11 cellular contexts compared by ENCODE assay signal in genomic region chr11:69010361-69010891, GRCh38. TPM values are rescaled to one million over a fixed set of nuclear protein-coding genes. Genes with fewer than 3 reads are reported as not detected.
DNase-seq lines count a peak whose midpoint lies in the region; ATAC-seq, FAIRE-seq and TF ChIP-seq lines count a peak whose summit lies in the region.
"Had no signal": no experiment of that assay in that cellular context is flagged by ENCODE, and none has a peak within 500 bp of the region (broad histone marks: within the 10 kb centered on the region; RNA-seq: fewer than 3 reads in every experiment).

No MANE protein-coding gene starts in this region.

- H3K27me3 Mint-ChIP-seq in H9 (ENCODE audit: low read depth), result peaks cover 7% of the 10 kb centered on the region
- peaks cover 18 to 69% of the 10 kb centered on the region in 2 donors for H3K27me3 Mint-ChIP-seq in effector memory CD8-positive, alpha-beta T cell

- peaks cover 0 to 1% (median 0%) of the 10 kb centered on the region in 3 experiments; a peak in 3 of 7 replicates for H3K36me3 Mint-ChIP-seq in H9 (ENCODE audit: insufficient read depth in 1 of 3, low read depth in 3 of 3)
- H3K36me3 Mint-ChIP-seq in effector memory CD8-positive, alpha-beta T cell (ENCODE audit: insufficient read depth), result no peaks in the 10 kb centered on the region
- H3K36me3 Mint-ChIP-seq: brain, mesothelial cell of epicardium had no signal

- H3K14ac ChIP-seq in H9 (ENCODE audit: insufficient read depth, low read length), result peak overlapping the region; percentile 67

- no peak for DNase-seq in H9
- no peak for DNase-seq in astrocyte of the cerebellum (ENCODE audit: low read depth)
- DNase-seq in NCI-H524 treated with DMSO at 0.1 percent for 48 hours (lab: John Stamatoyannopoulos, UW), result no peak
- DNase-seq in small intestine, result no peak
- no peak for DNase-seq in effector memory CD8-positive, alpha-beta T cell
- DNase-seq: NCI-H82 had no signal

- H3K56ac ChIP-seq in H9 (ENCODE audit: insufficient read length, low read depth, low read length), result no peak overlapping the region

- ATAC-seq in effector memory CD8-positive, alpha-beta T cell (replicated peaks), result no peak
- no peak for ATAC-seq in GM21381 (IDR thresholded peaks at IDR 0.05; ENCODE audit: unreplicated experiment)

- H3K4ac ChIP-seq in H9 (ENCODE audit: low read depth, low read length), result no peak overlapping the region

- H3K4me1 Mint-ChIP-seq in H9, result peaks cover 39 to 41% of the 10 kb centered on the region in 2 experiments
- peaks cover 0 to 5% of the 10 kb centered on the region in 2 donors for H3K4me1 Mint-ChIP-seq in effector memory CD8-positive, alpha-beta T cell (ENCODE audit: low read depth in 2 of 2)

- no peak overlapping the region for H2BK15ac ChIP-seq in H9 (ENCODE audit: low read depth, low read length)

- H3K27ac Mint-ChIP-seq in H9, result no peak overlapping the region
- no peak overlapping the region for H3K27ac Mint-ChIP-seq in effector memory CD8-positive, alpha-beta T cell
- H3K27ac Mint-ChIP-seq: mesothelial cell of epicardium had no signal

- H2BK20ac ChIP-seq in H9 (ENCODE audit: low read depth, low read length, poor library complexity, severe bottlenecking), result no peak overlapping the region

- no peak overlapping the region for H4K5ac ChIP-seq in H9 (ENCODE audit: insufficient read length, low read depth, low read length)

- WGBS in H9 (ENCODE audit: extremely low coverage, insufficient read length, low lambda C conversion rate), result no CpG with 5 or more reads among the region's 9 CpGs
- 46 to 56% (median 52%) methylated on average over 8 to 9 of the region's 9 CpGs for WGBS in small intestine, 3 donors

- peak overlapping the region; percentile 53 for H3K4me3 ChIP-seq in astrocyte of the cerebellum (ENCODE audit: low read depth, low read length)
- peak overlapping the region; percentile 39 for H3K4me3 ChIP-seq in iPS-15b (ENCODE audit: low read depth, low read length)
- H3K4me3 ChIP-seq in stomach smooth muscle (ENCODE audit: low read length in 2 of 2), result peak overlapping the region; percentile 95 to 97
- no peak overlapping the region for H3K4me3 ChIP-seq in small intestine (ENCODE audit: low read depth in 1 of 2, low read length in 2 of 2)

- peaks cover 22% of the 10 kb centered on the region for H3K23me2 ChIP-seq in H9 (ENCODE audit: insufficient read length, low read depth, low read length, poor library complexity, severe bottlenecking)

- peak overlapping the region; percentile 16 for H3K4me2 ChIP-seq in H9 (ENCODE audit: insufficient read depth, insufficient read length, low read length)

- FAIRE-seq in small intestine (lab: Jason Lieb, UNC), result no peak

- H3K79me2 ChIP-seq in H9 (ENCODE audit: insufficient read depth, low read length), result no peaks in the 10 kb centered on the region

- no peak overlapping the region for H4K91ac ChIP-seq in H9 (ENCODE audit: insufficient read length, low read depth, low read length)

- no peak overlapping the region for H2BK12ac ChIP-seq in H9 (ENCODE audit: insufficient read length, low read depth, low read length)

- no peak overlapping the region for H3T11ph ChIP-seq in H9 (ENCODE audit: low read length)

- H3K36me3 ChIP-seq in iPS-15b (ENCODE audit: control insufficient read depth, insufficient read depth, low read length), result peaks cover 8% of the 10 kb centered on the region
- H3K36me3 ChIP-seq in stomach smooth muscle (ENCODE audit: control insufficient read depth in 2 of 2, insufficient read depth in 2 of 2, low read length in 2 of 2), result peaks cover 17 to 24% of the 10 kb centered on the region in 2 donors
- no peaks in the 10 kb centered on the region for H3K36me3 ChIP-seq in small intestine (ENCODE audit: control insufficient read depth in 2 of 2, insufficient read depth in 2 of 2, low read length in 2 of 2)

- no peak overlapping the region for H2AK5ac ChIP-seq in H9 (ENCODE audit: insufficient read length, low read length)

- no peak overlapping the region for H2BK120ac ChIP-seq in H9 (ENCODE audit: low read depth, low read length, poor library complexity, severe bottlenecking)

- no peaks in the 10 kb centered on the region for H4K20me1 ChIP-seq in H9 (ENCODE audit: control insufficient read depth, insufficient read depth, insufficient read length)

- H4K8ac ChIP-seq in H9 (replicated peaks; ENCODE audit: insufficient read length, low read depth, low read length), result no peak overlapping the region

- H3K9ac ChIP-seq in H9 (ENCODE audit: extremely low read depth, insufficient read length, low read length) (no peak overlapping the region), iPS-15b (ENCODE audit: low read depth, low read length) (no peak overlapping the region), stomach smooth muscle (ENCODE audit: low read length in 2 of 2) (peak overlapping the region; percentile 86 to 90)

- no peak overlapping the region for H2BK5ac ChIP-seq in H9 (ENCODE audit: insufficient read length, low read length)

- H3K18ac ChIP-seq in H9 (ENCODE audit: insufficient read length, low read depth, low read length), result peak overlapping the region; percentile 41

- no peak for TF ChIP-seq CTCF in H9 (conservative IDR thresholded peaks at IDR 0.05)
- TF ChIP-seq CTCF in astrocyte of the cerebellum (IDR thresholded peaks at IDR 0.05; ENCODE audit: low read depth, low read length, missing control alignments), result no peak

- in situ Hi-C loops in astrocyte of the cerebellum (cut with HindIII; ENCODE audit: low sequenced_read_pairs), result no loop called here

- H3K27me3 ChIP-seq in H9 (ENCODE audit: insufficient read depth, low read length) (no peaks in the 10 kb centered on the region), iPS-15b (ENCODE audit: control insufficient read depth, insufficient read depth, low read length) (no peaks in the 10 kb centered on the region), stomach smooth muscle (ENCODE audit: control insufficient read depth in 1 of 2, insufficient read depth in 2 of 2, low read length in 2 of 2) (no peaks in the 10 kb centered on the region), small intestine (ENCODE audit: control insufficient read depth in 2 of 2, insufficient read depth in 2 of 2, low read length in 2 of 2) (peaks cover 0 to 3% of the 10 kb centered on the region in 2 donors)

- no peaks in the 10 kb centered on the region for H3K9me3 ChIP-seq in H9 (ENCODE audit: control insufficient read depth, low read depth, low read length)
- H3K9me3 ChIP-seq in iPS-15b (ENCODE audit: control insufficient read depth, insufficient read depth, low read length), result no peaks in the 10 kb centered on the region
- H3K9me3 ChIP-seq in stomach smooth muscle (ENCODE audit: control insufficient read depth in 2 of 2, low read length in 2 of 2), result no peaks in the 10 kb centered on the region
- no peaks in the 10 kb centered on the region for H3K9me3 ChIP-seq in small intestine (ENCODE audit: control insufficient read depth, low read depth)

- H3K9me3 Mint-ChIP-seq in H9, result no peaks in the 10 kb centered on the region
- H3K9me3 Mint-ChIP-seq in effector memory CD8-positive, alpha-beta T cell, result no peaks in the 10 kb centered on the region
- H3K9me3 Mint-ChIP-seq: brain, mesothelial cell of epicardium had no signal

- H2AFZ ChIP-seq in H9 (ENCODE audit: low read length), result no peak overlapping the region

- H3K4me3 Mint-ChIP-seq in H9, result no peak overlapping the region
- H3K4me3 Mint-ChIP-seq in effector memory CD8-positive, alpha-beta T cell, result no peak overlapping the region
- H3K4me3 Mint-ChIP-seq: brain, mesothelial cell of epicardium had no signal

- no peak overlapping the region for H3K27ac ChIP-seq in H9 (ENCODE audit: insufficient read length, low read depth, low read length)
- peak overlapping the region; percentile 99 for H3K27ac ChIP-seq in stomach smooth muscle (ENCODE audit: low read length)
- peak overlapping the region in 1 of 2 donors; percentile 67 for H3K27ac ChIP-seq in small intestine (ENCODE audit: low read depth in 1 of 2, low read length in 1 of 2)

- H3K23ac ChIP-seq in H9 (ENCODE audit: insufficient read length, low read depth, low read length), result no peak overlapping the region

- H3K79me1 ChIP-seq in H9 (ENCODE audit: insufficient read depth, low read depth, low read length, poor library complexity, severe bottlenecking), result no peaks in the 10 kb centered on the region

- H3K4me1 ChIP-seq in H9 (ENCODE audit: insufficient read depth, low read length), result peaks cover 2% of the 10 kb centered on the region; the same call in 1 of the 2 replicates
- H3K4me1 ChIP-seq in iPS-15b (ENCODE audit: control insufficient read depth, insufficient read depth, low read length), result peaks cover 18% of the 10 kb centered on the region
- H3K4me1 ChIP-seq in stomach smooth muscle (ENCODE audit: control insufficient read depth, insufficient read depth, low read length), result peaks cover 85% of the 10 kb centered on the region
- no peaks in the 10 kb centered on the region for H3K4me1 ChIP-seq in small intestine (ENCODE audit: control insufficient read depth in 2 of 2, insufficient read depth in 1 of 2, low read depth in 1 of 2, low read length in 1 of 2)

RNA-seq across cellular contexts. Expression of gene MRGPRF, which starts 2.6 kb away (rescaled TPM):
- total RNA-seq in H9 (2021), result 4.0 and 4.3 TPM in 2 replicates
- polyA plus RNA-seq in small intestine, result 10 to 100 TPM in 1 of 3 donors, 1 to 10 TPM in 1, under 1 TPM in 1; 0.81 to 16.9 (median 1.1) TPM

RNA-seq across cellular contexts. Expression of gene MRGPRD, which starts 29.6 kb away (rescaled TPM):
- not detected in 2 replicates for total RNA-seq in H9 (2021)
- polyA plus RNA-seq in small intestine, result under 1 TPM in 1 of 3 donors, not detected in 2; 0.06 TPM
- total RNA-seq: mesothelial cell of epicardium had no signal

RNA-seq across cellular contexts. Expression of gene TPCN2, which starts 38.3 kb away (rescaled TPM):
- total RNA-seq in H9 (2021), result 16.2 and 16.8 TPM in 2 replicates
- 10 to 100 TPM; 11.1 to 13.6 (median 12.0) TPM for polyA plus RNA-seq in small intestine

Comparison
In these comparisons a context has a peak if more than half of its experiments do, and no peak if none do; other contexts are left out.
1. H3K9ac ChIP-seq: peak in stomach smooth muscle (2 of 2); none in H9 (single experiment) and iPS-15b (single experiment).
2. H3K4me3 ChIP-seq: peak in astrocyte of the cerebellum (single experiment), iPS-15b (single experiment) and stomach smooth muscle (2 of 2); none in small intestine (0 of 2).